Comparison of ENCODE assay signal across 8 cellular contexts in genomic region chrX:134460005-134460860, GRCh38. TPM values are rescaled to one million over a fixed set of nuclear protein-coding genes. Genes with fewer than 3 reads are reported as not detected.
DNase-seq lines count a peak whose midpoint lies in the region; TF ChIP-seq lines count a peak whose summit lies in the region.

Gene HPRT1 (plus strand): TSS chrX:134460165. CDS start chrX:134460312, 147 bp downstream.

- H3K27ac ChIP-seq in temporal lobe (ENCODE audit: low read depth, low read length): no peak within 1 kb of the TSS

- TF ChIP-seq CTCF in glutamatergic neuron (IDR thresholded peaks at IDR 0.05; ENCODE audit: partially characterized antibody, unreplicated experiment): no peak
- TF ChIP-seq CTCF in osteocyte (IDR thresholded peaks at IDR 0.05): no peak

- no peaks in the 10 kb centered on the region for H3K9me3 Mint-ChIP-seq in activated naive CD4-positive, alpha-beta T cell treated with anti-CD3 and anti-CD28 coated beads, Interleukin-2, amount 50 U/mL, for 24 hours
- H3K9me3 Mint-ChIP-seq in glutamatergic neuron (ENCODE audit: unreplicated experiment) (no peaks in the 10 kb centered on the region), osteocyte (ENCODE audit: unreplicated experiment) (no peaks in the 10 kb centered on the region)

- H3K36me3 Mint-ChIP-seq in activated naive CD4-positive, alpha-beta T cell treated with anti-CD3 and anti-CD28 coated beads, Interleukin-2, amount 50 U/mL, for 24 hours: no peaks in the 10 kb centered on the region
- no peaks in the 10 kb centered on the region for H3K36me3 Mint-ChIP-seq in glutamatergic neuron (ENCODE audit: unreplicated experiment)
- H3K36me3 Mint-ChIP-seq in osteocyte (ENCODE audit: unreplicated experiment): no peaks in the 10 kb centered on the region

- H3K4me1 Mint-ChIP-seq in activated naive CD4-positive, alpha-beta T cell treated with anti-CD3 and anti-CD28 coated beads, Interleukin-2, amount 50 U/mL, for 24 hours: peaks cover 15% of the 10 kb centered on the region
- H3K4me1 Mint-ChIP-seq in glutamatergic neuron (ENCODE audit: low read depth, unreplicated experiment): no peaks in the 10 kb centered on the region
- peaks cover 5% of the 10 kb centered on the region for H3K4me1 Mint-ChIP-seq in osteocyte (ENCODE audit: unreplicated experiment)

- no peaks in the 10 kb centered on the region for H3K27me3 Mint-ChIP-seq in activated naive CD4-positive, alpha-beta T cell treated with anti-CD3 and anti-CD28 coated beads, Interleukin-2, amount 50 U/mL, for 24 hours
- H3K27me3 Mint-ChIP-seq in glutamatergic neuron (ENCODE audit: unreplicated experiment): no peaks in the 10 kb centered on the region
- no peaks in the 10 kb centered on the region for H3K27me3 Mint-ChIP-seq in osteocyte (ENCODE audit: unreplicated experiment)

- peak within 1 kb of the TSS; percentile 90 for H3K4me3 Mint-ChIP-seq in activated naive CD4-positive, alpha-beta T cell treated with anti-CD3 and anti-CD28 coated beads, Interleukin-2, amount 50 U/mL, for 24 hours
- peak within 1 kb of the TSS; percentile 84 for H3K4me3 Mint-ChIP-seq in glutamatergic neuron (ENCODE audit: unreplicated experiment)
- H3K4me3 Mint-ChIP-seq in osteocyte (ENCODE audit: unreplicated experiment): peak within 1 kb of the TSS; percentile 79

- peak within 1 kb of the TSS; percentile 59 for H3K27ac Mint-ChIP-seq in activated naive CD4-positive, alpha-beta T cell treated with anti-CD3 and anti-CD28 coated beads, Interleukin-2, amount 50 U/mL, for 24 hours
- H3K27ac Mint-ChIP-seq in glutamatergic neuron (ENCODE audit: unreplicated experiment) (no peak within 1 kb of the TSS), osteocyte (ENCODE audit: unreplicated experiment) (peak within 1 kb of the TSS; percentile 88)

- DNase-seq in ELF-1 (ENCODE audit: low read depth, low spot score): peak; percentile 90
- peak; percentile 56 for DNase-seq in H4 (ENCODE audit: low spot score)
- DNase-seq in M059J (ENCODE audit: low read depth): peak; percentile 83
- peak; percentile 42 for DNase-seq in SKM-1 (lab: John Stamatoyannopoulos, UW; ENCODE audit: unreplicated experiment)
- DNase-seq in glutamatergic neuron: peak; percentile 80
- peak; percentile 87 for DNase-seq in osteocyte (ENCODE audit: extremely low spot score, unreplicated experiment)

RNA-seq across cellular contexts. Expression of gene HPRT1, which starts in this region (rescaled TPM):
- 21.1 and 23.4 TPM in 2 replicates for total RNA-seq in H4 (2014; rRNA removed; shearing (Covaris generic))
- total RNA-seq in M059J (2014; rRNA removed; shearing (Covaris generic)): 25.0 and 51.9 TPM in 2 replicates
- 12.1 TPM for total RNA-seq in glutamatergic neuron (ENCODE audit: unreplicated experiment)
- 14.6 and 18.2 TPM in 2 replicates for total RNA-seq in osteocyte
- total RNA-seq in temporal lobe: 19.7 TPM
